1 cellular context compared by ENCODE assay signal in genomic region chr19:3762501-3763459, GRCh38.
TF ChIP-seq lines count a peak whose summit lies in the region.

Gene MRPL54, plus strand, starts transcription at chr19:3762682. Its CDS starts 19 bp downstream, at chr19:3762701.

TF ChIP-seq in HepG2, 621 proteins besides CTCF, POLR2A, EP300 and RAD21 (continued from another document and continues in another):
- TF ChIP-seq ZHX2 (IDR thresholded peaks at IDR 0.05; ENCODE audit: low read depth), result peak; percentile 96
- no peak for TF ChIP-seq ZHX2 (CRISPR knock-in tag; IDR thresholded peaks at IDR 0.05; ENCODE audit: borderline replicate concordance)
- TF ChIP-seq ZNF782 (CRISPR knock-in tag; IDR thresholded peaks at IDR 0.05; ENCODE audit: borderline replicate concordance), result no peak
- no peak for TF ChIP-seq ZBTB7A (CRISPR knock-in tag; IDR thresholded peaks at IDR 0.05)
- TF ChIP-seq ZNF44 (CRISPR knock-in tag; IDR thresholded peaks at IDR 0.05), result peak; percentile 52; the same call in 1 of the 2 replicates
- no peak for TF ChIP-seq CENPT (CRISPR knock-in tag; IDR thresholded peaks at IDR 0.05; ENCODE audit: low read depth)
- no peak for TF ChIP-seq SOX13 (IDR thresholded peaks at IDR 0.05)
- no peak for TF ChIP-seq SOX13 (CRISPR knock-in tag; conservative IDR thresholded peaks at IDR 0.05 in 1 of 2, IDR thresholded peaks at IDR 0.05 in 1 of 2)
- no peak for TF ChIP-seq TFDP2 (CRISPR knock-in tag; IDR thresholded peaks at IDR 0.05)
- TF ChIP-seq ZNF136 (CRISPR knock-in tag; IDR thresholded peaks at IDR 0.05; ENCODE audit: low read depth), result 0 out of 2 replicates have a peak, but pooled peaks have one; percentile 46
- TF ChIP-seq ZNF768 (CRISPR knock-in tag; IDR thresholded peaks at IDR 0.05), result peak; percentile 53; the same call in 1 of the 2 replicates
- peak; percentile 78 for TF ChIP-seq ZNF225 (CRISPR knock-in tag; IDR thresholded peaks at IDR 0.05)
- no peak for TF ChIP-seq ZNF121 (CRISPR knock-in tag; IDR thresholded peaks at IDR 0.05)
- no peak; the same call in 1 of the 2 replicates for TF ChIP-seq ZNF333 (CRISPR knock-in tag; IDR thresholded peaks at IDR 0.05; ENCODE audit: borderline replicate concordance)
- TF ChIP-seq THYN1 (CRISPR knock-in tag; IDR thresholded peaks at IDR 0.05; ENCODE audit: borderline replicate concordance, low read depth), result 0 out of 2 replicates have a peak, but pooled peaks have one; percentile 34
- TF ChIP-seq ZNF430 (CRISPR knock-in tag; IDR thresholded peaks at IDR 0.05), result 0 out of 2 replicates have a peak, but pooled peaks have one; percentile 22
- no peak for TF ChIP-seq ONECUT2 (CRISPR knock-in tag; IDR thresholded peaks at IDR 0.05)
- TF ChIP-seq ZNF597 (CRISPR knock-in tag; IDR thresholded peaks at IDR 0.05), result no peak
- TF ChIP-seq ZZZ3 (CRISPR knock-in tag; IDR thresholded peaks at IDR 0.05; ENCODE audit: borderline replicate concordance), result no peak
- no peak for TF ChIP-seq TAF15 (IDR thresholded peaks at IDR 0.05; ENCODE audit: low read depth, low read length, poor library complexity, severe bottlenecking)
- no peak for TF ChIP-seq ZNF318 (CRISPR knock-in tag; IDR thresholded peaks at IDR 0.05)
- TF ChIP-seq NFRKB (IDR thresholded peaks at IDR 0.05), result no peak
- TF ChIP-seq ZNF275 (CRISPR knock-in tag; IDR thresholded peaks at IDR 0.05; ENCODE audit: borderline replicate concordance), result no peak; the same call in 1 of the 2 replicates
- 0 out of 2 replicates have a peak, but pooled peaks have one; percentile 87 for TF ChIP-seq SMAD1 (CRISPR knock-in tag; IDR thresholded peaks at IDR 0.05; ENCODE audit: borderline replicate concordance, low read depth)
- no peak for TF ChIP-seq RFX5 (IDR thresholded peaks at IDR 0.05; ENCODE audit: low read depth, low read length)
- TF ChIP-seq PBX3 (CRISPR knock-in tag; IDR thresholded peaks at IDR 0.05; ENCODE audit: borderline replicate concordance), result no peak
- no peak for TF ChIP-seq ZNF512 (CRISPR knock-in tag; IDR thresholded peaks at IDR 0.05)
- no peak for TF ChIP-seq SRSF4 (IDR thresholded peaks at IDR 0.05; ENCODE audit: low read depth, low read length, poor library complexity, severe bottlenecking)
- no peak for TF ChIP-seq ZNF549 (CRISPR knock-in tag; IDR thresholded peaks at IDR 0.05)
- TF ChIP-seq MAFF (IDR thresholded peaks at IDR 0.05; ENCODE audit: low read depth, low read length), result no peak
- TF ChIP-seq ZMYM2 (CRISPR knock-in tag; IDR thresholded peaks at IDR 0.05), result no peak
- TF ChIP-seq CC2D1A (CRISPR knock-in tag; IDR thresholded peaks at IDR 0.05), result no peak
- peak; percentile 97 for TF ChIP-seq HOXA3 (CRISPR knock-in tag; IDR thresholded peaks at IDR 0.05)
